ENCODE assay signal across 38 cellular contexts in genomic region chr2:55524884-55525437, GRCh38.
"Had no signal": no experiment of that assay in that cellular context is flagged by ENCODE, and none has a peak within 500 bp of the region (broad histone marks: within the 10 kb centered on the region; RNA-seq: fewer than 3 reads in every experiment).

No MANE protein-coding gene starts in this region.

- ATAC-seq: activated CD8-positive, alpha-beta T cell treated with anti-CD3 and anti-CD28 coated beads for 36 hours; activated T-cell treated with anti-CD3 and anti-CD28 coated beads, Interleukin-2, amount 50 U/mL, for 72 hours; activated T-helper 17 cell treated with anti-CD3 and anti-CD28 coated beads, Interleukin-2, amount 50 U/mL, for 72 hours; Right ventricle myocardium inferior had no signal

- H3K27me3 Mint-ChIP-seq: activated B cell treated with CpG ODN at 0.5 μM for 24 hours; activated CD8-positive, alpha-beta T cell treated with anti-CD3 and anti-CD28 coated beads for 36 hours; activated naive CD8-positive, alpha-beta T cell treated with anti-CD3 and anti-CD28 coated beads for 36 hours; activated T-helper 17 cell treated with anti-CD3 and anti-CD28 coated beads, Interleukin-2, amount 50 U/mL, for 72 hours; central memory CD8-positive, alpha-beta T cell had no signal

- DNase-seq: activated B cell treated with CpG ODN at 0.5 μM for 24 hours; activated CD4-positive, alpha-beta T cell treated with anti-CD3 and anti-CD28 coated beads for 4 hours; activated CD4-positive, alpha-beta T cell treated with anti-CD3 and anti-CD28 coated beads, Interleukin-2, amount 50 U/mL, for 4 hours; activated CD4-positive, CD25-positive, alpha-beta regulatory T cell treated with anti-CD3 and anti-CD28 coated beads, Interleukin-2, amount 50 U/mL, for 72 hours; activated CD8-positive, alpha-beta T cell treated with anti-CD3 and anti-CD28 coated beads for 36 hours; activated effector memory CD4-positive, alpha-beta T cell treated with anti-CD3 and anti-CD28 coated beads, Interleukin-2, amount 50 U/mL, for 16 hours; activated naive CD4-positive, alpha-beta T cell; activated naive CD4-positive, alpha-beta T cell treated with anti-CD3 and anti-CD28 coated beads, Interleukin-2, amount 50 U/mL, for 16 hours; activated naive CD8-positive, alpha-beta T cell treated with anti-CD3 and anti-CD28 coated beads for 36 hours; activated T-cell treated with anti-CD3 and anti-CD28 coated beads, Interleukin-2, amount 50 U/mL, for 1 hour; activated T-cell treated with anti-CD3 and anti-CD28 coated beads, Interleukin-2, amount 50 U/mL, for 72 hours; amniotic stem cell; aorta; MM.1S; MV-4-11; NCI-H1092; NCI-H146; NCI-H187; NCI-H2029 treated with DMSO at 0.1 percent for 48 hours; NCI-H2107; NCI-H2171; NCI-H510A; NCI-H526; NCI-H748 treated with DMSO at 0.1 percent for 48 hours; NK-92 treated with Interleukin-12 subunit alpha and Interleukin-12 subunit beta, amount 100 ng/mL, for 24 hours; PC-9; SIG-M5; T-helper 2 cell; T-helper 9 cell had no signal

- H3K27ac ChIP-seq: cardiac muscle cell, KMS-11, PC-9, RWPE1, SK-N-MC, VCaP had no signal

- FAIRE-seq: RCC 7860 had no signal

- H3K9me3 Mint-ChIP-seq: activated B cell treated with CpG ODN at 0.5 μM for 24 hours; activated CD8-positive, alpha-beta T cell treated with anti-CD3 and anti-CD28 coated beads for 36 hours; activated naive CD8-positive, alpha-beta T cell treated with anti-CD3 and anti-CD28 coated beads for 36 hours; activated T-cell treated with anti-CD3 and anti-CD28 coated beads, Interleukin-2, amount 50 U/mL, for 72 hours; activated T-helper 17 cell treated with anti-CD3 and anti-CD28 coated beads, Interleukin-2, amount 50 U/mL, for 72 hours; central memory CD8-positive, alpha-beta T cell had no signal

- H3K4me3 ChIP-seq: cardiac muscle cell, PC-9, SK-N-MC had no signal

- H3K4me3 Mint-ChIP-seq: activated B cell treated with CpG ODN at 0.5 μM for 24 hours; activated CD8-positive, alpha-beta T cell treated with anti-CD3 and anti-CD28 coated beads for 36 hours; activated naive CD8-positive, alpha-beta T cell treated with anti-CD3 and anti-CD28 coated beads for 36 hours; activated T-cell treated with anti-CD3 and anti-CD28 coated beads, Interleukin-2, amount 50 U/mL, for 72 hours; activated T-helper 17 cell treated with anti-CD3 and anti-CD28 coated beads, Interleukin-2, amount 50 U/mL, for 72 hours; central memory CD8-positive, alpha-beta T cell had no signal

- H3K27ac Mint-ChIP-seq: activated B cell treated with CpG ODN at 0.5 μM for 24 hours; activated CD8-positive, alpha-beta T cell treated with anti-CD3 and anti-CD28 coated beads for 36 hours; activated naive CD8-positive, alpha-beta T cell treated with anti-CD3 and anti-CD28 coated beads for 36 hours; activated T-cell treated with anti-CD3 and anti-CD28 coated beads, Interleukin-2, amount 50 U/mL, for 72 hours; activated T-helper 17 cell treated with anti-CD3 and anti-CD28 coated beads, Interleukin-2, amount 50 U/mL, for 72 hours had no signal

- H3K27me3 ChIP-seq: cardiac muscle cell had no signal
